17 cellular contexts compared by ENCODE assay signal in genomic region chr1:48105167-48105566, GRCh38.
DNase-seq lines count a peak whose midpoint lies in the region; ATAC-seq, FAIRE-seq and TF ChIP-seq lines count a peak whose summit lies in the region.
"Had no signal": no experiment of that assay in that cellular context is flagged by ENCODE, and none has a peak within 500 bp of the region (broad histone marks: within the 10 kb centered on the region; RNA-seq: fewer than 3 reads in every experiment).

No MANE protein-coding gene starts in this region.

- dilution Hi-C loops in keratinocyte (cut with MboI; ENCODE audit: extremely low pct_ligation_motif_present, low sequenced_read_pairs), result no loop called here

- H3K27ac ChIP-seq in ascending aorta (no peak overlapping the region), keratinocyte (ENCODE audit: control insufficient read depth, insufficient read depth, low read length) (no peak overlapping the region), smooth muscle cell (ENCODE audit: low read depth) (no peak overlapping the region)
- H3K27ac ChIP-seq: 22Rv1, colonic mucosa, upper lobe of left lung had no signal

- no peaks in the 10 kb centered on the region for H3F3A ChIP-seq in smooth muscle cell (ENCODE audit: low read depth)

- no peak overlapping the region for H3K4me3 Mint-ChIP-seq in T-helper 17 cell
- H3K4me3 Mint-ChIP-seq: activated naive CD4-positive, alpha-beta T cell treated with anti-CD3 and anti-CD28 coated beads, Interleukin-2, amount 50 U/mL, for 24 hours; naive thymus-derived CD4-positive, alpha-beta T cell had no signal

- H2AFZ ChIP-seq in keratinocyte (ENCODE audit: control insufficient read depth, low read length) (no peak overlapping the region), smooth muscle cell (ENCODE audit: low read depth) (no peak overlapping the region)

- no peaks in the 10 kb centered on the region for H3K9me1 ChIP-seq in keratinocyte (ENCODE audit: control insufficient read depth, extremely low read depth, insufficient read depth, low read length)

- H3K79me2 ChIP-seq in keratinocyte (ENCODE audit: control insufficient read depth, insufficient read depth, low read length) (no peaks in the 10 kb centered on the region), smooth muscle cell (ENCODE audit: low read depth) (no peaks in the 10 kb centered on the region)

- TF ChIP-seq CTCF in ascending aorta (IDR thresholded peaks at IDR 0.05), result peak in 2 of 3 experiments; percentile 13 to 29
- peak in 2 of 3 experiments; percentile 37 to 47 for TF ChIP-seq CTCF in keratinocyte (optimal IDR thresholded peaks at IDR 0.05 in 1 of 3, IDR thresholded peaks at IDR 0.05 in 1 of 3, conservative IDR thresholded peaks at IDR 0.05 in 1 of 3; ENCODE audit: extremely low read depth in 1 of 3, insufficient read depth in 2 of 3, low read length in 3 of 3)
- peak; percentile 39 for TF ChIP-seq CTCF in smooth muscle cell (IDR thresholded peaks at IDR 0.05; ENCODE audit: borderline replicate concordance, insufficient read depth, poor library complexity, severe bottlenecking)

- 89% methylated on average over 3 of the region's 3 CpGs for WGBS in smooth muscle cell (ENCODE audit: low lambda C conversion rate)

- no peaks in the 10 kb centered on the region for H3K36me3 Mint-ChIP-seq in T-helper 17 cell (ENCODE audit: low read depth)
- H3K36me3 Mint-ChIP-seq: activated naive CD4-positive, alpha-beta T cell treated with anti-CD3 and anti-CD28 coated beads, Interleukin-2, amount 50 U/mL, for 24 hours; naive thymus-derived CD4-positive, alpha-beta T cell had no signal

- H3K4me1 ChIP-seq in ascending aorta (no peaks in the 10 kb centered on the region), keratinocyte (ENCODE audit: control insufficient read depth, extremely low read depth, insufficient read depth, low read length) (no peaks in the 10 kb centered on the region), smooth muscle cell (ENCODE audit: low read depth) (no peaks in the 10 kb centered on the region)
- H3K4me1 ChIP-seq: colonic mucosa, upper lobe of left lung had no signal

- no peak overlapping the region for H3K27ac Mint-ChIP-seq in T-helper 17 cell
- H3K27ac Mint-ChIP-seq: activated naive CD4-positive, alpha-beta T cell treated with anti-CD3 and anti-CD28 coated beads, Interleukin-2, amount 50 U/mL, for 24 hours; naive thymus-derived CD4-positive, alpha-beta T cell had no signal

- H3K4me1 Mint-ChIP-seq in T-helper 17 cell, result peaks cover 3% of the 10 kb centered on the region
- H3K4me1 Mint-ChIP-seq: activated naive CD4-positive, alpha-beta T cell treated with anti-CD3 and anti-CD28 coated beads, Interleukin-2, amount 50 U/mL, for 24 hours had no signal

- H3K9me3 ChIP-seq in ascending aorta, result no peaks in the 10 kb centered on the region
- H3K9me3 ChIP-seq in keratinocyte (ENCODE audit: control insufficient read depth, low read depth, low read length), result no peaks in the 10 kb centered on the region
- H3K9me3 ChIP-seq in smooth muscle cell (replicated peaks; ENCODE audit: low read depth), result no peaks in the 10 kb centered on the region
- H3K9me3 ChIP-seq in T-helper 17 cell (ENCODE audit: control insufficient read depth, low read length, poor library complexity, severe bottlenecking), result no peaks in the 10 kb centered on the region
- H3K9me3 ChIP-seq: colonic mucosa, upper lobe of left lung had no signal

- H3K27me3 ChIP-seq in ascending aorta (no peaks in the 10 kb centered on the region), keratinocyte (ENCODE audit: control insufficient read depth, extremely low read depth, insufficient read depth, low read length) (no peaks in the 10 kb centered on the region), smooth muscle cell (ENCODE audit: low read depth) (no peaks in the 10 kb centered on the region)
- H3K27me3 ChIP-seq: colonic mucosa, upper lobe of left lung had no signal

- peak; percentile 46 for DNase-seq in DMS53 (lab: John Stamatoyannopoulos, UW)
- no peak for DNase-seq in DMS53 treated with DMSO at 0.1 percent for 48 hours (lab: John Stamatoyannopoulos, UW; ENCODE audit: unreplicated experiment)
- DNase-seq in ascending aorta (ENCODE audit: low spot score in 2 of 2), result no peak
- no peak for DNase-seq in keratinocyte (ENCODE audit: low read depth, low spot score)
- no peak for DNase-seq in smooth muscle cell (lab: John Stamatoyannopoulos, UW; ENCODE audit: unreplicated experiment)
- no peak for DNase-seq in DMS 273 treated with DMSO at 0.1 percent for 48 hours (lab: John Stamatoyannopoulos, UW)
- DNase-seq in T-helper 17 cell, result no peak
- DNase-seq: colonic mucosa; GOT3; naive thymus-derived CD4-positive, alpha-beta T cell; NCI-H1048; NCI-H446 treated with DMSO at 0.1 percent for 48 hours; T-helper 9 cell; upper lobe of left lung had no signal

- H3K4me2 ChIP-seq in keratinocyte (ENCODE audit: control insufficient read depth, extremely low read depth, insufficient read depth, low read depth, low read length), result no peak overlapping the region
- no peak overlapping the region for H3K4me2 ChIP-seq in smooth muscle cell

- FAIRE-seq in keratinocyte (lab: Jason Lieb, UNC), result no peak

- H4K20me1 ChIP-seq in keratinocyte (ENCODE audit: control insufficient read depth, extremely low read depth, insufficient read depth, low read length), result no peaks in the 10 kb centered on the region
- no peaks in the 10 kb centered on the region for H4K20me1 ChIP-seq in smooth muscle cell (ENCODE audit: low read depth)

- no peaks in the 10 kb centered on the region for H3K36me3 ChIP-seq in ascending aorta
- no peaks in the 10 kb centered on the region for H3K36me3 ChIP-seq in keratinocyte (ENCODE audit: control insufficient read depth in 2 of 2, extremely low read depth in 1 of 2, insufficient read depth in 2 of 2, low read length in 2 of 2)
- no peaks in the 10 kb centered on the region for H3K36me3 ChIP-seq in smooth muscle cell (ENCODE audit: low read depth)
- H3K36me3 ChIP-seq: colonic mucosa, upper lobe of left lung had no signal

- ATAC-seq in activated CD4-positive, CD25-positive, alpha-beta regulatory T cell treated with anti-CD3 and anti-CD28 coated beads, Interleukin-2, amount 50 U/mL, for 24 hours, result no peak
- no peak for ATAC-seq in T-helper 17 cell
- ATAC-seq: naive thymus-derived CD4-positive, alpha-beta T cell had no signal

- intact Hi-C loops in ascending aorta (cut with DNase I), result loop anchor here (5.0 to 10.0 kb wide), 2 partner anchors 130 to 368 kb away; no protein-coding TSS in a partner anchor

- H3K9ac ChIP-seq in keratinocyte (ENCODE audit: control insufficient read depth, extremely low read depth, insufficient read depth, low read length) (no peak overlapping the region), smooth muscle cell (ENCODE audit: low read depth) (no peak overlapping the region)

- H3K4me3 ChIP-seq in ascending aorta, result no peak overlapping the region
- no peak overlapping the region for H3K4me3 ChIP-seq in keratinocyte (ENCODE audit: control insufficient read depth in 2 of 3, extremely low read depth in 1 of 3, insufficient read depth in 2 of 3, low read depth in 1 of 3, low read length in 3 of 3)
- no peak overlapping the region for H3K4me3 ChIP-seq in smooth muscle cell
- H3K4me3 ChIP-seq: colonic mucosa, upper lobe of left lung had no signal

- peaks cover 36% of the 10 kb centered on the region for H3K27me3 Mint-ChIP-seq in T-helper 17 cell
